Comparison of ENCODE assay signal across 22 cellular contexts in the genomic region with DNA sequence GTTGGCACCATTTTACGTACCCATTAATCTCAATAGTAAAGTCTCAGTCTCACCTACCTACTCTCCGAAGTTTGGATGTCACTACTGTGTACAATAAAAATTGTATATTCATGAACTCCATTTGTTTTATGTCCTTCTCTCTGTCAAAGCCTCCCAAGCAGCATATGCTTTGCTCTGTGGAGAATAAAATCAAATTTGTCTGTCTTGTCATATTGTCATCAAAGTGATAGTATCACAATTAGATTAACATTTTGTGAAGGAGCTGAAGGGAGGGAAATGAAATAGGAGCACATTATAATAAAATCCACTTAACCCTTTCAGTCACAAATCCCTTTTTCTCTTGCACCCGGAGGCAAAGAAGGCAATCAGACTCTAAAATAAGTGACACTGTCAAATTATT.
"Had no signal": no experiment of that assay in that cellular context is flagged by ENCODE, and none has a peak within 500 bp of the region (broad histone marks: within the 10 kb centered on the region; RNA-seq: fewer than 3 reads in every experiment).

No MANE protein-coding gene starts in this region.

- H3K9me3 ChIP-seq: colonic mucosa, esophagus muscularis mucosa, gastroesophageal sphincter, heart left ventricle, lower lobe of right lung, mucosa of descending colon had no signal

- H3K79me2 ChIP-seq: hepatocyte had no signal

- H3K4me3 ChIP-seq: colonic mucosa, esophagus muscularis mucosa, gastroesophageal sphincter, heart left ventricle, hepatocyte, left lung, lower lobe of right lung, mucosa of descending colon had no signal

- H2AFZ ChIP-seq: hepatocyte had no signal

- H3K27me3 ChIP-seq: colonic mucosa, esophagus muscularis mucosa, foreskin keratinocyte, gastroesophageal sphincter, heart left ventricle, hepatocyte, left lung had no signal

- H3K4me1 ChIP-seq: colonic mucosa, esophagus muscularis mucosa, foreskin keratinocyte, gastroesophageal sphincter, heart left ventricle, left lung, lower lobe of right lung had no signal

- H3K27ac ChIP-seq: colonic mucosa, esophagus muscularis mucosa, foreskin keratinocyte, gastroesophageal sphincter, heart left ventricle, hepatocyte, left lung, lower lobe of right lung had no signal

- ATAC-seq: effector memory CD8-positive, alpha-beta T cell; foreskin keratinocyte; gastroesophageal sphincter; heart left ventricle; left colon; left lung; left ventricle myocardium superior; lower lobe of right lung; mucosa of descending colon had no signal

- H3K36me3 ChIP-seq: colonic mucosa, esophagus muscularis mucosa, gastroesophageal sphincter, heart left ventricle, left lung, lower lobe of right lung had no signal

- H3K4me2 ChIP-seq: hepatocyte had no signal

- DNase-seq: colonic mucosa; cortex of kidney; effector CD8-positive, alpha-beta T cell; effector memory CD8-positive, alpha-beta T cell; endodermal cell; foreskin keratinocyte; heart left ventricle; hypothalamus; immature natural killer cell; islet precursor cell; kidney; kidney glomerular epithelial cell; left colon; left lung; left ventricle myocardium superior; lower lobe of right lung; mesenchymal stem cell; mucosa of descending colon; naive B cell had no signal
